In genomic region chr6:30102701-30103629, GRCh38 we compare ENCODE assay signal across 8 cellular contexts. TPM values are rescaled to one million over a fixed set of nuclear protein-coding genes. Genes with fewer than 3 reads are reported as not detected.
DNase-seq lines count a peak whose midpoint lies in the region; ATAC-seq lines count a peak whose summit lies in the region.

No MANE protein-coding gene starts in this region.

- H3K4me3 ChIP-seq in ACC112 (ENCODE audit: low read depth, low read length), result peak overlapping the region; percentile 76
- no peak overlapping the region for H3K4me3 ChIP-seq in NT2/D1 (ENCODE audit: insufficient read length, low read depth)

- no peak overlapping the region for H3K27ac Mint-ChIP-seq in activated CD8-positive, alpha-beta memory T cell treated with anti-CD3 and anti-CD28 coated beads, Interleukin-2, amount 10 ng/mL, durations not matched to agents 7 days and 5 days

- H3K27me3 ChIP-seq in ACC112 (ENCODE audit: insufficient read depth, low read length), result peaks cover 16% of the 10 kb centered on the region; the same call in 1 of the 2 replicates
- H3K27me3 ChIP-seq in NT2/D1 (ENCODE audit: insufficient read depth, insufficient read length), result peaks cover 44% of the 10 kb centered on the region

- peaks cover under 1% of the 10 kb centered on the region for H3K36me3 Mint-ChIP-seq in activated CD8-positive, alpha-beta memory T cell treated with anti-CD3 and anti-CD28 coated beads, Interleukin-2, amount 10 ng/mL, durations not matched to agents 7 days and 5 days

- H3K4me1 ChIP-seq in ACC112 (ENCODE audit: control insufficient read depth, insufficient read depth, low read length, unreplicated experiment) (peaks cover 20% of the 10 kb centered on the region), NT2/D1 (ENCODE audit: insufficient read depth, insufficient read length) (peaks cover 2% of the 10 kb centered on the region)

- H3K4me3 Mint-ChIP-seq in activated CD8-positive, alpha-beta memory T cell treated with anti-CD3 and anti-CD28 coated beads, Interleukin-2, amount 10 ng/mL, durations not matched to agents 7 days and 5 days, result peak overlapping the region; percentile 62

- peak overlapping the region; percentile 74 for H2AFZ ChIP-seq in ACC112 (ENCODE audit: low read length, unreplicated experiment)

- H3K27ac ChIP-seq in ACC112 (ENCODE audit: low read depth, low read length), result 0 out of 2 replicates have a peak overlapping the region, but pooled peaks have one; percentile 33

- H3K4me1 Mint-ChIP-seq in activated CD8-positive, alpha-beta memory T cell treated with anti-CD3 and anti-CD28 coated beads, Interleukin-2, amount 10 ng/mL, durations not matched to agents 7 days and 5 days, result peaks cover 36% of the 10 kb centered on the region

- H3K9ac ChIP-seq in NT2/D1 (ENCODE audit: insufficient read length, low read depth), result peak overlapping the region; percentile 28

- peak; percentile 66 for ATAC-seq in GM18867 (IDR thresholded peaks at IDR 0.05; ENCODE audit: unreplicated experiment)
- peak; percentile 80 for ATAC-seq in activated CD8-positive, alpha-beta memory T cell treated with anti-CD3 and anti-CD28 coated beads, Interleukin-2, amount 10 ng/mL, durations not matched to agents 7 days and 5 days

- DNase-seq in HT1080 (ENCODE audit: low read depth) (peak; percentile 76), NT2/D1 (ENCODE audit: low read depth, low spot score) (peak; percentile 66), epidermal melanocyte (ENCODE audit: insufficient read length, low spot score) (peak; percentile 81), middle frontal gyrus (ENCODE audit: extremely low spot score, low spot score) (peak; percentile 68)
- DNase-seq in activated CD8-positive, alpha-beta memory T cell treated with anti-CD3 and anti-CD28 coated beads, Interleukin-2, amount 10 ng/mL, durations not matched to agents 7 days and 5 days, result peak; percentile 90
- DNase-seq in stimulated activated CD8-positive, alpha-beta memory T cell treated with anti-CD3 and anti-CD28 coated beads, Interleukin-15, amount 100 ng/mL, for 24 hours (ENCODE audit: low read depth), result peak; percentile 35

- no peaks in the 10 kb centered on the region for H3K79me2 ChIP-seq in ACC112 (ENCODE audit: control insufficient read depth, insufficient read depth, low read length, unreplicated experiment)

- H3K36me3 ChIP-seq in ACC112 (ENCODE audit: insufficient read depth, low read length) (no peaks in the 10 kb centered on the region), NT2/D1 (ENCODE audit: insufficient read depth, insufficient read length, low read length) (no peaks in the 10 kb centered on the region)

- no peaks in the 10 kb centered on the region for H3K9me3 Mint-ChIP-seq in activated CD8-positive, alpha-beta memory T cell treated with anti-CD3 and anti-CD28 coated beads, Interleukin-2, amount 10 ng/mL, durations not matched to agents 7 days and 5 days (ENCODE audit: low read depth)

- CTCF ChIA-PET in activated CD8-positive, alpha-beta memory T cell treated with anti-CD3 and anti-CD28 coated beads, Interleukin-2, amount 10 ng/mL, durations not matched to agents 7 days and 5 days (lab: Charles Lee), result interaction anchor here (0.6 to 5.6 kb wide), 35 partner anchors 9 to 296 kb away, joined by 3 to 234 read pairs (median 5); partner anchors contain the start of genes POLR1H, PPP1R11, RNF39 and TRIM26

- H3K27me3 Mint-ChIP-seq in activated CD8-positive, alpha-beta memory T cell treated with anti-CD3 and anti-CD28 coated beads, Interleukin-2, amount 10 ng/mL, durations not matched to agents 7 days and 5 days, result peaks cover 65% of the 10 kb centered on the region

- H3K9me3 ChIP-seq in NT2/D1 (ENCODE audit: insufficient read depth, low read length), result no peaks in the 10 kb centered on the region

RNA-seq across cellular contexts. Expression of gene TRIM31, which starts 9.9 kb away (rescaled TPM):
- total RNA-seq in HT1080 (2014; rRNA removed; shearing (Covaris generic)), result 0.03 TPM in 1 of 2 replicates, not detected in the other
- polyA plus RNA-seq in HT1080 (2015; cell fraction: cytosol; rRNA removed), result not detected in 2 replicates
- not detected in 2 replicates for polyA plus RNA-seq in HT1080 (2015; cell fraction: nucleus; rRNA removed)
- not detected for total RNA-seq in activated CD8-positive, alpha-beta memory T cell treated with anti-CD3 and anti-CD28 coated beads, Interleukin-2, amount 10 ng/mL, durations not matched to agents 7 days and 5 days

RNA-seq across cellular contexts. Expression of gene RNF39, which starts 27.4 kb away (rescaled TPM):
- total RNA-seq in HT1080 (2014; rRNA removed; shearing (Covaris generic)), result 0.06 TPM in 1 of 2 replicates, not detected in the other
- polyA plus RNA-seq in HT1080 (2015; cell fraction: cytosol; rRNA removed), result not detected in 2 replicates
- polyA plus RNA-seq in HT1080 (2015; cell fraction: nucleus; rRNA removed), result not detected in 2 replicates
- not detected for total RNA-seq in activated CD8-positive, alpha-beta memory T cell treated with anti-CD3 and anti-CD28 coated beads, Interleukin-2, amount 10 ng/mL, durations not matched to agents 7 days and 5 days

RNA-seq across cellular contexts. Expression of gene TRIM40, which starts 33.0 kb away (rescaled TPM):
- total RNA-seq in HT1080 (2014; rRNA removed; shearing (Covaris generic)), result not detected in 2 replicates
- polyA plus RNA-seq in HT1080 (2015; cell fraction: cytosol; rRNA removed), result not detected in 2 replicates
- not detected in 2 replicates for polyA plus RNA-seq in HT1080 (2015; cell fraction: nucleus; rRNA removed)
- not detected for total RNA-seq in activated CD8-positive, alpha-beta memory T cell treated with anti-CD3 and anti-CD28 coated beads, Interleukin-2, amount 10 ng/mL, durations not matched to agents 7 days and 5 days

RNA-seq across cellular contexts. Expression of gene PPP1R11, which starts 36.0 kb away (rescaled TPM):
- 36.7 and 43.5 TPM in 2 replicates for total RNA-seq in HT1080 (2014; rRNA removed; shearing (Covaris generic))
- polyA plus RNA-seq in HT1080 (2015; cell fraction: cytosol; rRNA removed), result 61.4 and 62.3 TPM in 2 replicates
- polyA plus RNA-seq in HT1080 (2015; cell fraction: nucleus; rRNA removed), result 39.0 and 41.1 TPM in 2 replicates
- 10 to 100 TPM; 49.5 to 50.4 TPM for total RNA-seq in activated CD8-positive, alpha-beta memory T cell treated with anti-CD3 and anti-CD28 coated beads, Interleukin-2, amount 10 ng/mL, durations not matched to agents 7 days and 5 days

RNA-seq across cellular contexts. Expression of gene POLR1H, which starts 41.9 kb away (rescaled TPM):
- 56.6 and 62.5 TPM in 2 replicates for total RNA-seq in HT1080 (2014; rRNA removed; shearing (Covaris generic))
- polyA plus RNA-seq in HT1080 (2015; cell fraction: cytosol; rRNA removed), result 50.6 and 55.5 TPM in 2 replicates
- polyA plus RNA-seq in HT1080 (2015; cell fraction: nucleus; rRNA removed), result 28.9 and 32.4 TPM in 2 replicates
- total RNA-seq in activated CD8-positive, alpha-beta memory T cell treated with anti-CD3 and anti-CD28 coated beads, Interleukin-2, amount 10 ng/mL, durations not matched to agents 7 days and 5 days, result 10 to 100 TPM; 49.6 to 53.8 TPM

Comparison
In these comparisons a context has a peak if more than half of its experiments do, and no peak if none do; other contexts are left out.
1. DNase-seq: peak in every context shown above with its lines; median percentile 90 in activated CD8-positive, alpha-beta memory T cell treated with anti-CD3 and anti-CD28 coated beads, Interleukin-2, amount 10 ng/mL, durations not matched to agents 7 days and 5 days; 81 in epidermal melanocyte; 76 in HT1080; 68 in middle frontal gyrus; 66 in NT2/D1; 35 in stimulated activated CD8-positive, alpha-beta memory T cell treated with anti-CD3 and anti-CD28 coated beads, Interleukin-15, amount 100 ng/mL, for 24 hours.